ENCODE assay signal across 9 cellular contexts in the genomic region with DNA sequence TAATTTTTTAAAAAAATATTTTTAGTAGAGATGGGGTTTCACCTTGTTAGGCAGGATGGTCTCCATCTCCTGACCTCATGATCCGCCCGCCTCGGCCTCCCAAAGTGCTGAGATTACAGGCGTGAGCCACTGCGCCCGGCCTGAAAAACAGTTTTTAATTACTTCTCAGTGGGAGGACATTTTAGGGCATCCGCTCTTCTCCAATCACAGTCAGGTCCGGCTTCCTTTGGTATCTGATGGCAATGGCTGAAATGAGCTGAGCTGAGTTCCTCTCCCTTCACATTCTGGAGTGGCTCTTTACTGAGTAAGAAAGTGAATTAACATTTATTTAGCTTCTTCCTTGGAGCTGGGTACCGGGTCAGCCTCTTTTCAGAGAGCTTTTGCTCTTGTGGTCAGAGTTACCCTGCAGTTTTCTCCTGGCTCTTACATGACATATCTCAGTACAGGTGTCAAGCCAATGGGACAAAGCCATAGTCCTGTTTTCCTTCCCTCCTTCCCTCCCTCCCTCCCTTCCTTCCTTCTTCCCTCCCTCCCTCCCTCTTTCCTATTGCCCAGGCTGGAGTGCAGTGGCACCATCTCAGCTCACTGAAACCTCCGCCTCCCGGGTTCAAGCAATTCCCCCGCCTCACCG. TPM values are rescaled to one million over a fixed set of nuclear protein-coding genes. Genes with fewer than 3 reads are reported as not detected.
A peak's percentile ranks its signal among the peaks of the same experiment; 100 is the strongest.
DNase-seq lines count a peak whose midpoint lies in the region; ATAC-seq lines count a peak whose summit lies in the region.
"Had no signal": no experiment of that assay in that cellular context is flagged by ENCODE, and none has a peak within 500 bp of the region (broad histone marks: within the 10 kb centered on the region; RNA-seq: fewer than 3 reads in every experiment).

No MANE protein-coding gene starts in this region.

- peaks cover 43% of the 10 kb centered on the region for H3K36me3 Mint-ChIP-seq in activated T-cell treated with anti-CD3 and anti-CD28 coated beads, Interleukin-2, amount 50 U/mL, for 24 hours (ENCODE audit: low read depth)
- peaks cover 9% of the 10 kb centered on the region for H3K36me3 Mint-ChIP-seq in activated CD4-positive, alpha-beta memory T cell treated with anti-CD3 and anti-CD28 coated beads for 36 hours
- peaks cover 62% of the 10 kb centered on the region for H3K36me3 Mint-ChIP-seq in stimulated activated effector memory CD8-positive, alpha-beta T cell treated with anti-CD3 and anti-CD28 coated beads, Interleukin-12 subunit alpha, Interleukin-12 subunit beta, amount 100 ng/mL, for 72 hours

- ATAC-seq in stimulated activated effector memory CD8-positive, alpha-beta T cell treated with anti-CD3 and anti-CD28 coated beads, Interleukin-12 subunit alpha, Interleukin-12 subunit beta, amount 100 ng/mL, for 72 hours: no peak
- ATAC-seq in HG03460 (IDR thresholded peaks at IDR 0.05; ENCODE audit: unreplicated experiment) (no peak), HG03342 (IDR thresholded peaks at IDR 0.05; ENCODE audit: unreplicated experiment) (no peak)

- no peaks in the 10 kb centered on the region for H3K9me3 Mint-ChIP-seq in activated T-cell treated with anti-CD3 and anti-CD28 coated beads, Interleukin-2, amount 50 U/mL, for 24 hours
- H3K9me3 Mint-ChIP-seq in activated CD4-positive, alpha-beta memory T cell treated with anti-CD3 and anti-CD28 coated beads for 36 hours: no peaks in the 10 kb centered on the region
- H3K9me3 Mint-ChIP-seq in stimulated activated effector memory CD8-positive, alpha-beta T cell treated with anti-CD3 and anti-CD28 coated beads, Interleukin-12 subunit alpha, Interleukin-12 subunit beta, amount 100 ng/mL, for 72 hours: no peaks in the 10 kb centered on the region

- intact Hi-C loops in activated CD4-positive, alpha-beta memory T cell treated with anti-CD3 and anti-CD28 coated beads for 36 hours (cut with micrococcal nuclease): loop anchor here (1.0 to 5.0 kb wide), 5 partner anchors 34 to 971 kb away; partner anchors contain the start of genes BIRC6, FAM98A and SPAST

- CTCF ChIA-PET in activated CD4-positive, alpha-beta memory T cell treated with anti-CD3 and anti-CD28 coated beads for 36 hours (lab: Charles Lee): no interaction called here

- H3K27ac Mint-ChIP-seq in activated T-cell treated with anti-CD3 and anti-CD28 coated beads, Interleukin-2, amount 50 U/mL, for 24 hours: peak overlapping the region; percentile 96
- no peak overlapping the region for H3K27ac Mint-ChIP-seq in activated CD4-positive, alpha-beta memory T cell treated with anti-CD3 and anti-CD28 coated beads for 36 hours
- H3K27ac Mint-ChIP-seq in stimulated activated effector memory CD8-positive, alpha-beta T cell treated with anti-CD3 and anti-CD28 coated beads, Interleukin-12 subunit alpha, Interleukin-12 subunit beta, amount 100 ng/mL, for 72 hours: peak overlapping the region; percentile 96

- no peak for DNase-seq in activated T-cell treated with anti-CD3 and anti-CD28 coated beads, Interleukin-2, amount 50 U/mL, for 24 hours
- DNase-seq in activated T-cell treated with anti-CD3 and anti-CD28 coated beads for 4 hours: no peak
- DNase-seq in activated CD4-positive, alpha-beta memory T cell treated with anti-CD3 and anti-CD28 coated beads for 36 hours: no peak
- DNase-seq in stimulated activated effector memory CD8-positive, alpha-beta T cell treated with anti-CD3 and anti-CD28 coated beads, Interleukin-12 subunit alpha, Interleukin-12 subunit beta, amount 100 ng/mL, for 72 hours (ENCODE audit: low spot score in 2 of 2): no peak
- DNase-seq in kidney tubule cell (ENCODE audit: low spot score): no peak
- DNase-seq: stimulated activated CD8-positive, alpha-beta memory T cell treated with anti-CD3 and anti-CD28 coated beads, Interleukin-4, amount 100 ng/mL, for 48 hours had no signal

- H3K4me3 ChIP-seq in iPS-11a (ENCODE audit: low read depth, low read length): peak overlapping the region; percentile 68

- H3K4me1 Mint-ChIP-seq in activated T-cell treated with anti-CD3 and anti-CD28 coated beads, Interleukin-2, amount 50 U/mL, for 24 hours (ENCODE audit: low read depth): peaks cover 31% of the 10 kb centered on the region
- H3K4me1 Mint-ChIP-seq in activated CD4-positive, alpha-beta memory T cell treated with anti-CD3 and anti-CD28 coated beads for 36 hours (ENCODE audit: low read depth): peaks cover 24% of the 10 kb centered on the region
- peaks cover 18% of the 10 kb centered on the region for H3K4me1 Mint-ChIP-seq in stimulated activated effector memory CD8-positive, alpha-beta T cell treated with anti-CD3 and anti-CD28 coated beads, Interleukin-12 subunit alpha, Interleukin-12 subunit beta, amount 100 ng/mL, for 72 hours

- peak overlapping the region; percentile 95 for H3K4me3 Mint-ChIP-seq in activated T-cell treated with anti-CD3 and anti-CD28 coated beads, Interleukin-2, amount 50 U/mL, for 24 hours
- H3K4me3 Mint-ChIP-seq in activated CD4-positive, alpha-beta memory T cell treated with anti-CD3 and anti-CD28 coated beads for 36 hours: peak overlapping the region; percentile 87
- H3K4me3 Mint-ChIP-seq in stimulated activated effector memory CD8-positive, alpha-beta T cell treated with anti-CD3 and anti-CD28 coated beads, Interleukin-12 subunit alpha, Interleukin-12 subunit beta, amount 100 ng/mL, for 72 hours: peak overlapping the region; percentile 93

- no peaks in the 10 kb centered on the region for H3K27me3 Mint-ChIP-seq in activated T-cell treated with anti-CD3 and anti-CD28 coated beads, Interleukin-2, amount 50 U/mL, for 24 hours
- no peaks in the 10 kb centered on the region for H3K27me3 Mint-ChIP-seq in activated CD4-positive, alpha-beta memory T cell treated with anti-CD3 and anti-CD28 coated beads for 36 hours

- POLR2A ChIA-PET in activated CD4-positive, alpha-beta memory T cell treated with anti-CD3 and anti-CD28 coated beads for 36 hours (lab: Charles Lee): no interaction called here

RNA-seq across cellular contexts. Expression of gene TTC27, which starts 1.1 kb away (rescaled TPM):
- total RNA-seq in activated CD4-positive, alpha-beta memory T cell treated with anti-CD3 and anti-CD28 coated beads for 36 hours: 10 to 100 TPM; 27.9 to 29.8 TPM
